ENCODE assay signal across 8 cellular contexts in the genomic region with DNA sequence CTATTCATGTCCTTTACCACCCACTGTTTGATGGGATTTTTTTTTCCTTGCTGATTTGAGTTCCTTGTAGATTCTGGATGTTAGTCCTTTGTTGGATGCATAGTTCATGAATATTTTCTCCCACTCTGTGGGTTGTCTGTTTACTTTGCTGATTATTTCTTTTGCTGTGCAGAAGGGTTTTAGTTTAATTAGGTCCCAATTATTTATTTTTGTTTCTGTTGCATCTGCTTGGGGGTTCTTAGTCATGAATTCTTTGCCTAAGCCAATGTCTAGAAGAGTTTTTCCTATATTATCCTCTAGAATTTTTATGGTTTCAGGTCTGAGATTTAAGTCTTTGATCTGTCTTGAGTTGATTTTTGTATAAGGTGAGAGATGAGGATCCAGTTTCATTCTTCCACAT.
DNase-seq lines count a peak whose midpoint lies in the region; TF ChIP-seq lines count a peak whose summit lies in the region.
"Not testable (repeated sequence)": the region's sequence is repeated elsewhere in the genome, so short reads cannot be mapped to it uniquely, and the experiment has no call there.

No MANE protein-coding gene starts in this region.

- H4K20me1 ChIP-seq in smooth muscle cell (ENCODE audit: low read depth) = not testable (repeated sequence)

- not testable (repeated sequence) for H3K36me3 ChIP-seq in SJSA1; smooth muscle cell (ENCODE audit: low read depth)

- not testable (repeated sequence) for H3K9ac ChIP-seq in smooth muscle cell (ENCODE audit: low read depth)

- peak; percentile 28 for DNase-seq in EH (ENCODE audit: low read depth)
- DNase-seq in H4 (ENCODE audit: low spot score) = peak; percentile 4
- DNase-seq in NCI-H146 (lab: John Stamatoyannopoulos, UW) = peak; percentile 76
- peak; percentile 44 for DNase-seq in NCI-H146 treated with DMSO at 0.1 percent for 48 hours (lab: John Stamatoyannopoulos, UW; ENCODE audit: unreplicated experiment)
- DNase-seq in NCI-H748 (lab: John Stamatoyannopoulos, UW; ENCODE audit: unreplicated experiment) = peak; percentile 8
- peak in 1 of 2 experiments; percentile 92 for DNase-seq in SJSA1 (ENCODE audit: low read depth in 1 of 2, low spot score in 2 of 2)
- not testable (repeated sequence) for DNase-seq in mesothelial cell of epicardium (ENCODE audit: low spot score in 2 of 2, unreplicated experiment in 2 of 2); smooth muscle cell (lab: John Stamatoyannopoulos, UW; ENCODE audit: unreplicated experiment)

- not testable (repeated sequence) for H3K9me3 ChIP-seq in SJSA1 (replicated peaks); smooth muscle cell (replicated peaks; ENCODE audit: low read depth)

- not testable (repeated sequence) for H3K79me2 ChIP-seq in smooth muscle cell (ENCODE audit: low read depth)

- H3K27me3 ChIP-seq in SJSA1 (replicated peaks); smooth muscle cell (ENCODE audit: low read depth): not testable (repeated sequence)

- peak overlapping the region; percentile 86 for H3K27ac ChIP-seq in SJSA1
- peak overlapping the region; percentile 73 for H3K27ac ChIP-seq in smooth muscle cell (ENCODE audit: low read depth)

- peaks cover 21% of the 10 kb centered on the region for H3K4me1 Mint-ChIP-seq in mesothelial cell of epicardium

- H3K4me3 Mint-ChIP-seq in mesothelial cell of epicardium = not testable (repeated sequence)

- H3F3A ChIP-seq in smooth muscle cell (ENCODE audit: low read depth) = not testable (repeated sequence)

- peaks cover 48% of the 10 kb centered on the region for H3K4me1 ChIP-seq in SJSA1 (replicated peaks)
- H3K4me1 ChIP-seq in smooth muscle cell (ENCODE audit: low read depth) = peaks cover 26% of the 10 kb centered on the region

- H3K4me3 ChIP-seq in SJSA1, smooth muscle cell: not testable (repeated sequence)

- TF ChIP-seq CTCF in mesothelial cell of epicardium (IDR thresholded peaks at IDR 0.05; ENCODE audit: unreplicated experiment); smooth muscle cell (IDR thresholded peaks at IDR 0.05; ENCODE audit: borderline replicate concordance, insufficient read depth, poor library complexity, severe bottlenecking): not testable (repeated sequence)

- peak overlapping the region; percentile 15 for H3K27ac Mint-ChIP-seq in mesothelial cell of epicardium

- not testable (repeated sequence) for H3K27me3 Mint-ChIP-seq in mesothelial cell of epicardium (ENCODE audit: low read depth)

- H3K9me3 Mint-ChIP-seq in mesothelial cell of epicardium = peaks cover 15% of the 10 kb centered on the region

- peaks cover 33% of the 10 kb centered on the region for H3K36me3 Mint-ChIP-seq in mesothelial cell of epicardium

- H2AFZ ChIP-seq in smooth muscle cell (ENCODE audit: low read depth) = not testable (repeated sequence)

- H3K4me2 ChIP-seq in smooth muscle cell = peak overlapping the region; percentile 23
